ENCODE assay signal across 26 cellular contexts in the genomic region with DNA sequence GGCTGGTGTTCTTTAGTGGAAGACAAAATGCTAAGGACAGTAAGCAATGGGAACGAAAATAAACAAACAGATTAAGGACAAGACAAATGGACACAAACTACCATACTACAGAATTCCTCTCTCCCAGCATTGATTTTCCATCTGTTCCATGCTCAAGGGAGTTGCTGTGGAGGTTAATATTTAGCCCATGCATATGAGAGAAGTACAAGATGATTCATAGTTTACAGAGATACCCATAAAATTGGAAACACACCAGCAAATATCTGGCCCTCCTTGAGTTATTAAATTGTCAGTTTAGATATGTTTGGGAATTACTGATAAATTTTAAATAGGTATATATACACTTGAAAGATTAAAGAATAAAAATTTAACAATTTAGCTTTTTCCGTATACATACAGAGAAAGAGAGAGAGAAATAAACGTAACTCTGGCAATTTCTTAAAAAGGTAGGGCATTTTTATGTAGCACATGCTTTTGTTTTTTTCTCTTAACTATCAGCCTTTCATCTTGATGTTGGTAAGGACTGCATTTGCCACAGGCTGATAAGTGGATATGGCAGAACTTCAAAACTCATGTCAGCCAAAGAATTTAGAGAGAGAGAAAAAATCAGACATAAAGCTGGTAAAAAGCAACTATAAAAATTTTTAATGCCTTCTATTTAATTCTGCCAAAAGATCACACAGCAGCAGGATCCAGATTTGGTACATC.
DNase-seq lines count a peak whose midpoint lies in the region; ATAC-seq, FAIRE-seq and TF ChIP-seq lines count a peak whose summit lies in the region.
"Had no signal": no experiment of that assay in that cellular context is flagged by ENCODE, and none has a peak within 500 bp of the region (broad histone marks: within the 10 kb centered on the region; RNA-seq: fewer than 3 reads in every experiment).

No MANE protein-coding gene starts in this region.

- 21 to 68% methylated on average over 3 of the region's 3 CpGs for WGBS in sigmoid colon, 2 donors

- no peak for TF ChIP-seq POLR2A in sigmoid colon (IDR thresholded peaks at IDR 0.05)

- no peaks in the 10 kb centered on the region for H3K9me3 Mint-ChIP-seq in activated naive CD8-positive, alpha-beta T cell treated with anti-CD3 and anti-CD28 coated beads for 36 hours
- H3K9me3 Mint-ChIP-seq: activated CD8-positive, alpha-beta T cell treated with anti-CD3 and anti-CD28 coated beads for 36 hours; activated naive CD8-positive, alpha-beta T cell treated with anti-CD3 and anti-CD28 coated beads, Interleukin-2, amount 10 ng/mL, durations not matched to agents 7 days and 5 days; IgD-negative memory B cell; neural crest cell; stimulated activated memory B cell treated with anti-CD40 and anti-IgM and Interleukin-4, amounts not matched to agents 10 μg/mL and 1 μg/mL and 100 μg/mL, for 72 hours had no signal

- H3K4me3 Mint-ChIP-seq in activated naive CD8-positive, alpha-beta T cell treated with anti-CD3 and anti-CD28 coated beads for 36 hours, result no peak overlapping the region
- H3K4me3 Mint-ChIP-seq: activated CD8-positive, alpha-beta T cell treated with anti-CD3 and anti-CD28 coated beads for 36 hours; activated naive CD8-positive, alpha-beta T cell treated with anti-CD3 and anti-CD28 coated beads, Interleukin-2, amount 10 ng/mL, durations not matched to agents 7 days and 5 days; IgD-negative memory B cell; neural crest cell; stimulated activated memory B cell treated with anti-CD40 and anti-IgM and Interleukin-4, amounts not matched to agents 10 μg/mL and 1 μg/mL and 100 μg/mL, for 72 hours had no signal

- H3K9me3 ChIP-seq in sigmoid colon, result no peaks in the 10 kb centered on the region
- H3K9me3 ChIP-seq: right lobe of liver had no signal

- no peak for TF ChIP-seq CTCF in fibroblast of the aortic adventitia (IDR thresholded peaks at IDR 0.05; ENCODE audit: insufficient read depth, low read length)
- TF ChIP-seq CTCF in sigmoid colon (IDR thresholded peaks at IDR 0.05), result no peak

- no peaks in the 10 kb centered on the region for H3K27me3 ChIP-seq in sigmoid colon
- H3K27me3 ChIP-seq: right lobe of liver had no signal

- FAIRE-seq in RCC 7860 (lab: Jason Lieb, UNC), result peak; percentile 85
- FAIRE-seq: G401.6 had no signal

- no peak for TF ChIP-seq EP300 in sigmoid colon (IDR thresholded peaks at IDR 0.05)

- DNase-seq in EH (ENCODE audit: low read depth), result peak; percentile 29
- peak; percentile 18 for DNase-seq in RCC 7860 (ENCODE audit: low spot score)
- DNase-seq in fibroblast of the aortic adventitia (ENCODE audit: low read depth), result peak; percentile 38
- no peak for DNase-seq in sigmoid colon
- no peak for DNase-seq in activated naive CD8-positive, alpha-beta T cell treated with anti-CD3 and anti-CD28 coated beads for 36 hours
- DNase-seq: activated CD8-positive, alpha-beta T cell treated with anti-CD3 and anti-CD28 coated beads for 36 hours; activated naive CD8-positive, alpha-beta T cell treated with anti-CD3 and anti-CD28 coated beads, Interleukin-2, amount 10 ng/mL, durations not matched to agents 7 days and 5 days; dermis blood vessel endothelial cell; H7; NCI-H1105; NCI-H2029; NCI-H345; NCI-H774; right lobe of liver; stimulated activated CD4-positive, alpha-beta T cell treated with anti-CD3 and anti-CD28 coated beads, Interleukin-12 subunit alpha, Interleukin-12 subunit beta, amount 100 ng/mL, for 4 hours; stimulated activated CD4-positive, alpha-beta T cell treated with anti-CD3 and anti-CD28 coated beads, Interleukin-4, amount 100 ng/mL, for 1 hour; substantia nigra; T-helper 2 cell had no signal

- H3K27ac Mint-ChIP-seq in activated naive CD8-positive, alpha-beta T cell treated with anti-CD3 and anti-CD28 coated beads for 36 hours, result no peak overlapping the region
- H3K27ac Mint-ChIP-seq: activated CD8-positive, alpha-beta T cell treated with anti-CD3 and anti-CD28 coated beads for 36 hours; activated naive CD8-positive, alpha-beta T cell treated with anti-CD3 and anti-CD28 coated beads, Interleukin-2, amount 10 ng/mL, durations not matched to agents 7 days and 5 days; IgD-negative memory B cell; stimulated activated memory B cell treated with anti-CD40 and anti-IgM and Interleukin-4, amounts not matched to agents 10 μg/mL and 1 μg/mL and 100 μg/mL, for 72 hours had no signal

- H3K4me3 ChIP-seq in fibroblast of the aortic adventitia (ENCODE audit: low read depth, low read length) (no peak overlapping the region), sigmoid colon (no peak overlapping the region)
- H3K4me3 ChIP-seq: right lobe of liver had no signal

- intact Hi-C loops in sigmoid colon (cut with DNase I), result loop anchor here (5.0 kb wide), 1 partner anchor 65 kb away; no protein-coding TSS in a partner anchor

- no peaks in the 10 kb centered on the region for H3K36me3 Mint-ChIP-seq in activated naive CD8-positive, alpha-beta T cell treated with anti-CD3 and anti-CD28 coated beads for 36 hours
- H3K36me3 Mint-ChIP-seq: activated naive CD8-positive, alpha-beta T cell treated with anti-CD3 and anti-CD28 coated beads, Interleukin-2, amount 10 ng/mL, durations not matched to agents 7 days and 5 days; IgD-negative memory B cell; stimulated activated memory B cell treated with anti-CD40 and anti-IgM and Interleukin-4, amounts not matched to agents 10 μg/mL and 1 μg/mL and 100 μg/mL, for 72 hours had no signal

- peak overlapping the region in 3 of 4 donors; percentile 51 to 52 (median 51) for H3K27ac ChIP-seq in sigmoid colon
- H3K27ac ChIP-seq: right lobe of liver had no signal

- no peaks in the 10 kb centered on the region for H3K4me1 Mint-ChIP-seq in activated naive CD8-positive, alpha-beta T cell treated with anti-CD3 and anti-CD28 coated beads for 36 hours
- H3K4me1 Mint-ChIP-seq: activated naive CD8-positive, alpha-beta T cell treated with anti-CD3 and anti-CD28 coated beads, Interleukin-2, amount 10 ng/mL, durations not matched to agents 7 days and 5 days; IgD-negative memory B cell; stimulated activated memory B cell treated with anti-CD40 and anti-IgM and Interleukin-4, amounts not matched to agents 10 μg/mL and 1 μg/mL and 100 μg/mL, for 72 hours had no signal

- no peaks in the 10 kb centered on the region for H3K27me3 Mint-ChIP-seq in activated naive CD8-positive, alpha-beta T cell treated with anti-CD3 and anti-CD28 coated beads for 36 hours
- H3K27me3 Mint-ChIP-seq: activated CD8-positive, alpha-beta T cell treated with anti-CD3 and anti-CD28 coated beads for 36 hours; IgD-negative memory B cell; stimulated activated memory B cell treated with anti-CD40 and anti-IgM and Interleukin-4, amounts not matched to agents 10 μg/mL and 1 μg/mL and 100 μg/mL, for 72 hours had no signal

- peaks cover 0 to 43% (median 34%) of the 10 kb centered on the region in 4 donors for H3K4me1 ChIP-seq in sigmoid colon
- H3K4me1 ChIP-seq: right lobe of liver had no signal

- no peaks in the 10 kb centered on the region for H3K36me3 ChIP-seq in sigmoid colon
- H3K36me3 ChIP-seq: right lobe of liver had no signal

- ATAC-seq in GM19324 (IDR thresholded peaks at IDR 0.05; ENCODE audit: low FRiP score, unreplicated experiment) (no peak), HG03159 (IDR thresholded peaks at IDR 0.05; ENCODE audit: unreplicated experiment) (no peak), GM21619 (IDR thresholded peaks at IDR 0.05; ENCODE audit: unreplicated experiment) (no peak)
- ATAC-seq: activated CD8-positive, alpha-beta T cell treated with anti-CD3 and anti-CD28 coated beads for 36 hours; right lobe of liver; SK-N-SH treated with all-trans-retinoic acid at 6 μM for 48 hours; stimulated activated memory B cell treated with anti-CD40 and anti-IgM and Interleukin-4, amounts not matched to agents 10 μg/mL and 1 μg/mL and 100 μg/mL, for 72 hours had no signal

Comparison
In these comparisons a context has a peak if more than half of its experiments do, and no peak if none do; other contexts are left out.
1. DNase-seq: peak in EH (single experiment), RCC 7860 (single experiment) and fibroblast of the aortic adventitia (single experiment); none in sigmoid colon (single experiment) and activated naive CD8-positive, alpha-beta T cell treated with anti-CD3 and anti-CD28 coated beads for 36 hours (single experiment).